In genomic region chr1:66925558-66925910, GRCh38 we compare ENCODE assay signal across 8 cellular contexts. TPM values are rescaled to one million over a fixed set of nuclear protein-coding genes. Genes with fewer than 3 reads are reported as not detected.
A peak's percentile ranks its signal among the peaks of the same experiment; 100 is the strongest.
DNase-seq lines count a peak whose midpoint lies in the region; ATAC-seq and TF ChIP-seq lines count a peak whose summit lies in the region.

No MANE protein-coding gene starts in this region.

- no peak for TF ChIP-seq CTCF in PC-9 (conservative IDR thresholded peaks at IDR 0.05)
- TF ChIP-seq CTCF in fibroblast of lung (conservative IDR thresholded peaks at IDR 0.05 in 1 of 2, IDR thresholded peaks at IDR 0.05 in 1 of 2; ENCODE audit: low read depth in 1 of 2, low read length in 2 of 2), result no peak
- no peak for TF ChIP-seq CTCF in sigmoid colon (IDR thresholded peaks at IDR 0.05)

- H3K27me3 ChIP-seq in PC-9 (ENCODE audit: insufficient read depth, low read depth), result no peaks in the 10 kb centered on the region
- H3K27me3 ChIP-seq in fibroblast of lung (ENCODE audit: control insufficient read depth, insufficient read depth, low read length), result no peaks in the 10 kb centered on the region
- no peaks in the 10 kb centered on the region for H3K27me3 ChIP-seq in sigmoid colon

- H3K4me3 Mint-ChIP-seq in activated CD8-positive, alpha-beta memory T cell treated with anti-CD3 and anti-CD28 coated beads, Interleukin-2, amount 10 ng/mL, durations not matched to agents 7 days and 5 days, result peak overlapping the region; percentile 97

- TF ChIP-seq EP300 in sigmoid colon (IDR thresholded peaks at IDR 0.05), result no peak

- peak overlapping the region; percentile 39 for H3K9ac ChIP-seq in fibroblast of lung (ENCODE audit: insufficient read depth, low read length)

- CTCF ChIA-PET in activated CD8-positive, alpha-beta memory T cell treated with anti-CD3 and anti-CD28 coated beads, Interleukin-2, amount 10 ng/mL, durations not matched to agents 7 days and 5 days (lab: Charles Lee), result interaction anchor here (1.3 to 2.0 kb wide), 6 partner anchors 8 to 223 kb away, joined by 3 to 14 read pairs (median 4); no protein-coding TSS in a partner anchor
- CTCF ChIA-PET in PC-9 (lab: Charles Lee), result no interaction called here

- no peaks in the 10 kb centered on the region for H3K9me2 ChIP-seq in PC-9 (ENCODE audit: insufficient read depth)

- peak overlapping the region; percentile 73 for H2AFZ ChIP-seq in PC-9
- H2AFZ ChIP-seq in fibroblast of lung (ENCODE audit: low read length), result peak overlapping the region; percentile 71

- POLR2A ChIA-PET in PC-9 (lab: Charles Lee; ENCODE audit: unreplicated experiment), result interaction anchor here (0.6 kb wide), 2 partner anchors 13 to 1454 kb away, joined by 3 read pairs; no protein-coding TSS in a partner anchor

- H3K27me3 Mint-ChIP-seq in activated CD8-positive, alpha-beta memory T cell treated with anti-CD3 and anti-CD28 coated beads, Interleukin-2, amount 10 ng/mL, durations not matched to agents 7 days and 5 days, result no peaks in the 10 kb centered on the region

- H3F3A ChIP-seq in PC-9 (ENCODE audit: insufficient read depth, low read depth), result peaks cover 22% of the 10 kb centered on the region

- peak overlapping the region; percentile 95 for H3K27ac Mint-ChIP-seq in activated CD8-positive, alpha-beta memory T cell treated with anti-CD3 and anti-CD28 coated beads, Interleukin-2, amount 10 ng/mL, durations not matched to agents 7 days and 5 days

- H3K27ac ChIP-seq in PC-9, result peak overlapping the region; percentile 50
- peak overlapping the region; percentile 99 for H3K27ac ChIP-seq in fibroblast of lung (ENCODE audit: insufficient read depth, low read length)
- peak overlapping the region; percentile 89 to 95 (median 92) for H3K27ac ChIP-seq in sigmoid colon

- peaks cover 4% of the 10 kb centered on the region for H3K36me3 Mint-ChIP-seq in activated CD8-positive, alpha-beta memory T cell treated with anti-CD3 and anti-CD28 coated beads, Interleukin-2, amount 10 ng/mL, durations not matched to agents 7 days and 5 days

- no peak for ATAC-seq in activated CD8-positive, alpha-beta memory T cell treated with anti-CD3 and anti-CD28 coated beads, Interleukin-2, amount 10 ng/mL, durations not matched to agents 7 days and 5 days
- no peak for ATAC-seq in GM18870 (IDR thresholded peaks at IDR 0.05; ENCODE audit: unreplicated experiment)

- BruUV-seq in PC-9 (replicated peaks; lab: Mats Ljungman, UMichigan), result no TSS peak

- H3K4me3 ChIP-seq in PC-9, result peak overlapping the region; percentile 72
- peak overlapping the region; percentile 78 to 94 (median 90) for H3K4me3 ChIP-seq in fibroblast of lung (replicated peaks in 1 of 4; ENCODE audit: control extremely low read depth in 1 of 4, insufficient read depth in 1 of 4, low read depth in 3 of 4, low read length in 4 of 4)
- H3K4me3 ChIP-seq in sigmoid colon, result peak overlapping the region; percentile 59 to 91 (median 74)

- H3K36me3 ChIP-seq in PC-9 (ENCODE audit: low read depth), result 0 out of 2 replicates have a peak, but pooled peaks cover 5% of the 10 kb centered on the region
- H3K36me3 ChIP-seq in fibroblast of lung (ENCODE audit: control insufficient read depth, insufficient read depth, low read length), result no peaks in the 10 kb centered on the region
- H3K36me3 ChIP-seq in sigmoid colon, result peaks cover 0 to 3% (median 0%) of the 10 kb centered on the region in 4 donors

- 2 to 7% methylated on average over 11 of the region's 11 CpGs for WGBS in sigmoid colon, 2 donors

- H4K20me1 ChIP-seq in PC-9 (ENCODE audit: insufficient read depth), result no peaks in the 10 kb centered on the region; the same call in 1 of the 2 replicates
- no peaks in the 10 kb centered on the region for H4K20me1 ChIP-seq in fibroblast of lung (ENCODE audit: control insufficient read depth, extremely low read depth, insufficient read depth, low read length)

- H3K4me2 ChIP-seq in PC-9 (peak overlapping the region; percentile 95), fibroblast of lung (ENCODE audit: extremely low read depth, insufficient read depth, low read length) (peak overlapping the region; percentile 100)

- H3K9me3 Mint-ChIP-seq in activated CD8-positive, alpha-beta memory T cell treated with anti-CD3 and anti-CD28 coated beads, Interleukin-2, amount 10 ng/mL, durations not matched to agents 7 days and 5 days (ENCODE audit: low read depth), result no peaks in the 10 kb centered on the region

- H3K79me2 ChIP-seq in PC-9 (ENCODE audit: low read depth), result peaks cover 70% of the 10 kb centered on the region
- peaks cover 51% of the 10 kb centered on the region for H3K79me2 ChIP-seq in fibroblast of lung (ENCODE audit: control insufficient read depth, insufficient read depth, low read length)

- DNase-seq in activated CD8-positive, alpha-beta memory T cell treated with anti-CD3 and anti-CD28 coated beads, Interleukin-2, amount 10 ng/mL, durations not matched to agents 7 days and 5 days, result no peak
- DNase-seq in activated CD8-positive, alpha-beta memory T cell treated with anti-CD3 and anti-CD28 coated beads, Interleukin-2, amount 50 U/mL, for 4 hours, result no peak
- DNase-seq in PC-9, result no peak
- no peak for DNase-seq in fibroblast of lung (ENCODE audit: low read depth in 2 of 2)
- DNase-seq in sigmoid colon, result no peak
- no peak for DNase-seq in T1000 (lab: John Stamatoyannopoulos, UW)
- no peak for DNase-seq in 8988T

- peaks cover 44% of the 10 kb centered on the region for H3K4me1 Mint-ChIP-seq in activated CD8-positive, alpha-beta memory T cell treated with anti-CD3 and anti-CD28 coated beads, Interleukin-2, amount 10 ng/mL, durations not matched to agents 7 days and 5 days

- intact Hi-C loops in PC-9 (cut with micrococcal nuclease; ENCODE audit: unreplicated experiment), result loop anchor here (2.0 kb wide), 1 partner anchor 127 kb away; no protein-coding TSS in a partner anchor
- intact Hi-C loops in sigmoid colon (cut with DNase I), result loop anchor here (2.0 to 10.0 kb wide), 5 partner anchors 127 to 1858 kb away; partner anchors contain the start of gene GADD45A

- H3K4me1 ChIP-seq in PC-9 (replicated peaks; ENCODE audit: insufficient read depth) (peaks cover 40% of the 10 kb centered on the region), fibroblast of lung (ENCODE audit: control insufficient read depth, extremely low read depth, insufficient read depth, low read length) (peaks cover 5% of the 10 kb centered on the region), sigmoid colon (peaks cover 0 to 38% (median 32%) of the 10 kb centered on the region in 4 donors)

- TF ChIP-seq POLR2A in sigmoid colon (IDR thresholded peaks at IDR 0.05), result peak in 1 of 2 donors; percentile 4

- H3K9me3 ChIP-seq in PC-9 (ENCODE audit: insufficient read depth, low read depth), result no peaks in the 10 kb centered on the region
- H3K9me3 ChIP-seq in fibroblast of lung (ENCODE audit: control insufficient read depth, insufficient read depth, low read depth, low read length), result no peaks in the 10 kb centered on the region
- H3K9me3 ChIP-seq in sigmoid colon, result no peaks in the 10 kb centered on the region

RNA-seq across cellular contexts. Expression of gene MIER1, which starts 0.7 kb away (rescaled TPM):
- total RNA-seq in activated CD8-positive, alpha-beta memory T cell treated with anti-CD3 and anti-CD28 coated beads, Interleukin-2, amount 10 ng/mL, durations not matched to agents 7 days and 5 days, result 10 to 100 TPM; 51.3 to 51.5 TPM
- total RNA-seq in PC-9 (2021) (26.5 and 30.4 TPM in 2 replicates), fibroblast of lung (35.5 and 35.7 TPM in 2 replicates), sigmoid colon (10 to 100 TPM; 49.0 to 65.6 (median 58.4) TPM)
- polyA plus RNA-seq in fibroblast of lung (23.1 and 31.3 TPM in 2 replicates), sigmoid colon (10 to 100 TPM; 21.1 to 53.2 (median 30.0) TPM)
- polyA plus RNA-seq in fibroblast of lung (2012), result 18.0 and 26.1 TPM in 2 replicates
- polyA minus RNA-seq in fibroblast of lung (ENCODE audit: low replicate concordance), result 1.5 and 4.3 TPM in 2 replicates

RNA-seq across cellular contexts. Expression of gene DNAI4, which starts 0.9 kb away (rescaled TPM):
- 1 to 10 TPM in 1 of 2 experiments, under 1 TPM in 1; 0.80 to 3.7 TPM for total RNA-seq in activated CD8-positive, alpha-beta memory T cell treated with anti-CD3 and anti-CD28 coated beads, Interleukin-2, amount 10 ng/mL, durations not matched to agents 7 days and 5 days
- total RNA-seq in PC-9 (2021), result 8.2 and 12.6 TPM in 2 replicates
- 10.8 and 12.1 TPM in 2 replicates for total RNA-seq in fibroblast of lung
- polyA plus RNA-seq in fibroblast of lung, result 1.6 and 2.0 TPM in 2 replicates
- polyA plus RNA-seq in fibroblast of lung (2012), result 0.81 and 1.1 TPM in 2 replicates
- not detected in 2 replicates for polyA minus RNA-seq in fibroblast of lung (ENCODE audit: low replicate concordance)
- 10 to 100 TPM in 2 of 4 donors, 1 to 10 TPM in 2; 5.6 to 16.1 (median 9.5) TPM for total RNA-seq in sigmoid colon
- polyA plus RNA-seq in sigmoid colon, result 10 to 100 TPM in 1 of 3 donors, 1 to 10 TPM in 2; 3.0 to 16.0 (median 8.4) TPM
